ENCODE assay signal across 8 cellular contexts in genomic region chr14:49619273-49619672, GRCh38. TPM values are rescaled to one million over a fixed set of nuclear protein-coding genes. Genes with fewer than 3 reads are reported as not detected.
DNase-seq lines count a peak whose midpoint lies in the region; ATAC-seq and TF ChIP-seq lines count a peak whose summit lies in the region.
"Not testable (repeated sequence)": the region's sequence is repeated elsewhere in the genome, so short reads cannot be mapped to it uniquely, and the experiment has no call there.

No MANE protein-coding gene starts in this region.

- TF ChIP-seq CTCF in GM12864 (IDR thresholded peaks at IDR 0.05; ENCODE audit: low read depth, low read length, missing control alignments); glutamatergic neuron (IDR thresholded peaks at IDR 0.05; ENCODE audit: partially characterized antibody, unreplicated experiment); sigmoid colon (IDR thresholded peaks at IDR 0.05): not testable (repeated sequence)

- not testable (repeated sequence) for H3K27me3 Mint-ChIP-seq in activated CD8-positive, alpha-beta memory T cell treated with anti-CD3 and anti-CD28 coated beads, Interleukin-2, amount 10 ng/mL, durations not matched to agents 7 days and 5 days; central memory CD8-positive, alpha-beta T cell; glutamatergic neuron (ENCODE audit: unreplicated experiment)

- not testable (repeated sequence) for H3K4me1 ChIP-seq in NT2/D1 (ENCODE audit: insufficient read depth, insufficient read length); aorta (ENCODE audit: control insufficient read depth in 1 of 2, insufficient read depth in 2 of 2, low read length in 2 of 2)
- H3K4me1 ChIP-seq in mononuclear cell (ENCODE audit: insufficient read depth, low read length) (peaks cover 49% of the 10 kb centered on the region), sigmoid colon (peaks cover 0 to 44% (median 35%) of the 10 kb centered on the region in 4 donors)

- not testable (repeated sequence) for TF ChIP-seq POLR2A in sigmoid colon (IDR thresholded peaks at IDR 0.05)

- DNase-seq in GM12864 (ENCODE audit: low read depth); NT2/D1 (ENCODE audit: low read depth, low spot score); activated CD8-positive, alpha-beta memory T cell treated with anti-CD3 and anti-CD28 coated beads, Interleukin-2, amount 10 ng/mL, durations not matched to agents 7 days and 5 days; central memory CD8-positive, alpha-beta T cell (ENCODE audit: low spot score in 2 of 2); glutamatergic neuron; sigmoid colon; aorta: not testable (repeated sequence)

- H3K36me3 ChIP-seq in NT2/D1 (ENCODE audit: insufficient read depth, insufficient read length, low read length) (peaks cover 45% of the 10 kb centered on the region), sigmoid colon (peaks cover 0 to 14% (median 3%) of the 10 kb centered on the region in 4 donors)
- H3K36me3 ChIP-seq in aorta (ENCODE audit: control insufficient read depth in 1 of 2, insufficient read depth in 2 of 2, low read length in 1 of 2), result not testable (repeated sequence)

- not testable (repeated sequence) for TF ChIP-seq EP300 in sigmoid colon (IDR thresholded peaks at IDR 0.05)

- intact Hi-C loops in sigmoid colon (cut with DNase I); aorta (cut with DNase I): not testable (repeated sequence)

- H3K4me1 Mint-ChIP-seq in activated CD8-positive, alpha-beta memory T cell treated with anti-CD3 and anti-CD28 coated beads, Interleukin-2, amount 10 ng/mL, durations not matched to agents 7 days and 5 days, result peaks cover 40% of the 10 kb centered on the region
- peaks cover 48% of the 10 kb centered on the region for H3K4me1 Mint-ChIP-seq in central memory CD8-positive, alpha-beta T cell
- H3K4me1 Mint-ChIP-seq in glutamatergic neuron (ENCODE audit: low read depth, unreplicated experiment), result not testable (repeated sequence)

- peak overlapping the region; percentile 90 to 97 (median 92) for H3K27ac ChIP-seq in sigmoid colon
- not testable (repeated sequence) for H3K27ac ChIP-seq in aorta (ENCODE audit: low read depth in 1 of 2, low read length in 2 of 2)

- peaks cover 64% of the 10 kb centered on the region for H3K36me3 Mint-ChIP-seq in activated CD8-positive, alpha-beta memory T cell treated with anti-CD3 and anti-CD28 coated beads, Interleukin-2, amount 10 ng/mL, durations not matched to agents 7 days and 5 days
- peaks cover 50% of the 10 kb centered on the region for H3K36me3 Mint-ChIP-seq in central memory CD8-positive, alpha-beta T cell (ENCODE audit: insufficient read depth)
- not testable (repeated sequence) for H3K36me3 Mint-ChIP-seq in glutamatergic neuron (ENCODE audit: unreplicated experiment)

- H3K4me3 ChIP-seq in GM12864 (ENCODE audit: low read depth, low read length), result peak overlapping the region; percentile 100
- H3K4me3 ChIP-seq in NT2/D1 (ENCODE audit: insufficient read length, low read depth), result peak overlapping the region; percentile 79
- peak overlapping the region; percentile 98 for H3K4me3 ChIP-seq in mononuclear cell (ENCODE audit: low read length)
- peak overlapping the region; percentile 73 to 95 (median 82) for H3K4me3 ChIP-seq in sigmoid colon
- H3K4me3 ChIP-seq in aorta (ENCODE audit: low read length in 2 of 2), result peak overlapping the region; percentile 75 to 90

- 43 to 68% methylated on average over 19 of the region's 19 CpGs for WGBS in sigmoid colon, 2 donors
- 64 to 74% methylated on average over 19 of the region's 19 CpGs for WGBS in aorta, 2 donors

- peak overlapping the region; percentile 80 for H3K9ac ChIP-seq in NT2/D1 (ENCODE audit: insufficient read length, low read depth)

- H3K27me3 ChIP-seq in NT2/D1 (ENCODE audit: insufficient read depth, insufficient read length); mononuclear cell (ENCODE audit: insufficient read depth, low read length); sigmoid colon; aorta (ENCODE audit: control insufficient read depth in 1 of 2, insufficient read depth in 2 of 2, low read length in 1 of 2): not testable (repeated sequence)

- H3K9me3 ChIP-seq in NT2/D1 (ENCODE audit: insufficient read depth, low read length); mononuclear cell (ENCODE audit: low read depth, low read length); sigmoid colon; aorta (ENCODE audit: control insufficient read depth, low read length): not testable (repeated sequence)

- not testable (repeated sequence) for H3K9me3 Mint-ChIP-seq in activated CD8-positive, alpha-beta memory T cell treated with anti-CD3 and anti-CD28 coated beads, Interleukin-2, amount 10 ng/mL, durations not matched to agents 7 days and 5 days (ENCODE audit: low read depth); central memory CD8-positive, alpha-beta T cell; glutamatergic neuron (ENCODE audit: unreplicated experiment)

- ATAC-seq in activated CD8-positive, alpha-beta memory T cell treated with anti-CD3 and anti-CD28 coated beads, Interleukin-2, amount 10 ng/mL, durations not matched to agents 7 days and 5 days; central memory CD8-positive, alpha-beta T cell (replicated peaks; ENCODE audit: extremely low read depth, poor library complexity, severe bottlenecking); aorta (ENCODE audit: low FRiP score): not testable (repeated sequence)

- peak overlapping the region; percentile 92 for H3K27ac Mint-ChIP-seq in activated CD8-positive, alpha-beta memory T cell treated with anti-CD3 and anti-CD28 coated beads, Interleukin-2, amount 10 ng/mL, durations not matched to agents 7 days and 5 days
- peak overlapping the region; percentile 100 for H3K27ac Mint-ChIP-seq in central memory CD8-positive, alpha-beta T cell (ENCODE audit: low read depth)
- H3K27ac Mint-ChIP-seq in glutamatergic neuron (ENCODE audit: unreplicated experiment), result peak overlapping the region; percentile 98

- H3K4me3 Mint-ChIP-seq in activated CD8-positive, alpha-beta memory T cell treated with anti-CD3 and anti-CD28 coated beads, Interleukin-2, amount 10 ng/mL, durations not matched to agents 7 days and 5 days, result peak overlapping the region; percentile 84
- H3K4me3 Mint-ChIP-seq in central memory CD8-positive, alpha-beta T cell, result peak overlapping the region; percentile 97
- peak overlapping the region; percentile 97 for H3K4me3 Mint-ChIP-seq in glutamatergic neuron (ENCODE audit: unreplicated experiment)

- CTCF ChIA-PET in activated CD8-positive, alpha-beta memory T cell treated with anti-CD3 and anti-CD28 coated beads, Interleukin-2, amount 10 ng/mL, durations not matched to agents 7 days and 5 days (lab: Charles Lee), result interaction anchor here (2.0 to 2.3 kb wide), 2 partner anchors 20 to 24 kb away, joined by 11 to 17 read pairs; partner anchors contain the start of gene LRR1

RNA-seq across cellular contexts. Expression of gene RPL36AL, which starts 1.2 kb away (rescaled TPM):
- total RNA-seq in activated CD8-positive, alpha-beta memory T cell treated with anti-CD3 and anti-CD28 coated beads, Interleukin-2, amount 10 ng/mL, durations not matched to agents 7 days and 5 days, result 100 to 1,000 TPM; 245 to 248 TPM
- total RNA-seq in glutamatergic neuron (ENCODE audit: unreplicated experiment) (94.2 TPM), mononuclear cell (324 TPM), sigmoid colon (100 to 1,000 TPM; 183 to 446 (median 295) TPM), aorta (100 to 1,000 TPM; 147 to 153 TPM)
- polyA plus RNA-seq in sigmoid colon (100 to 1,000 TPM; 527 to 799 (median 731) TPM), aorta (100 to 1,000 TPM; 576 to 724 TPM)

RNA-seq across cellular contexts. Expression of gene MGAT2, which starts 1.3 kb away (rescaled TPM):
- total RNA-seq in activated CD8-positive, alpha-beta memory T cell treated with anti-CD3 and anti-CD28 coated beads, Interleukin-2, amount 10 ng/mL, durations not matched to agents 7 days and 5 days, result 10 to 100 TPM; 68.4 to 75.9 TPM
- 20.6 TPM for total RNA-seq in glutamatergic neuron (ENCODE audit: unreplicated experiment)
- total RNA-seq in mononuclear cell, result 37.0 TPM
- 10 to 100 TPM; 17.7 to 18.8 (median 17.9) TPM for total RNA-seq in sigmoid colon
- polyA plus RNA-seq in sigmoid colon, result 10 to 100 TPM; 15.6 to 26.9 (median 20.3) TPM
- 10 to 100 TPM; 27.8 to 28.9 TPM for total RNA-seq in aorta
- 10 to 100 TPM; 10.6 to 15.9 TPM for polyA plus RNA-seq in aorta

RNA-seq across cellular contexts. Expression of gene DNAAF2, which starts 15.8 kb away (rescaled TPM):
- total RNA-seq in activated CD8-positive, alpha-beta memory T cell treated with anti-CD3 and anti-CD28 coated beads, Interleukin-2, amount 10 ng/mL, durations not matched to agents 7 days and 5 days, result 10 to 100 TPM in 1 of 2 experiments, 1 to 10 TPM in 1; 8.7 to 11.5 TPM
- total RNA-seq in glutamatergic neuron (ENCODE audit: unreplicated experiment), result 19.1 TPM
- 8.3 TPM for total RNA-seq in mononuclear cell
- total RNA-seq in sigmoid colon, result 10 to 100 TPM in 2 of 4 donors, 1 to 10 TPM in 2; 3.3 to 12.7 (median 10.6) TPM
- 10 to 100 TPM in 1 of 3 donors, 1 to 10 TPM in 2; 6.3 to 10.9 (median 9.6) TPM for polyA plus RNA-seq in sigmoid colon
- total RNA-seq in aorta, result 1 to 10 TPM; 4.8 TPM
- 1 to 10 TPM; 3.9 to 4.5 TPM for polyA plus RNA-seq in aorta

RNA-seq across cellular contexts. Expression of gene LRR1, which starts 20.5 kb away (rescaled TPM):
- 10 to 100 TPM; 64.4 to 71.3 TPM for total RNA-seq in activated CD8-positive, alpha-beta memory T cell treated with anti-CD3 and anti-CD28 coated beads, Interleukin-2, amount 10 ng/mL, durations not matched to agents 7 days and 5 days
- 8.0 TPM for total RNA-seq in glutamatergic neuron (ENCODE audit: unreplicated experiment)
- 10.8 TPM for total RNA-seq in mononuclear cell
- total RNA-seq in sigmoid colon, result 1 to 10 TPM; 6.8 to 9.7 (median 8.2) TPM
- polyA plus RNA-seq in sigmoid colon, result 10 to 100 TPM; 19.2 to 21.3 (median 20.1) TPM
- 1 to 10 TPM; 5.2 to 5.3 TPM for total RNA-seq in aorta
- polyA plus RNA-seq in aorta, result 10 to 100 TPM in 1 of 2 donors, 1 to 10 TPM in 1; 5.9 to 14.3 TPM

RNA-seq across cellular contexts. Expression of gene RPS29, which starts 33.1 kb away (rescaled TPM):
- total RNA-seq in activated CD8-positive, alpha-beta memory T cell treated with anti-CD3 and anti-CD28 coated beads, Interleukin-2, amount 10 ng/mL, durations not matched to agents 7 days and 5 days, result 1,000 to 10,000 TPM; 1,378 to 1,419 TPM
- total RNA-seq in glutamatergic neuron (ENCODE audit: unreplicated experiment), result 635 TPM
- 7,710 TPM for total RNA-seq in mononuclear cell
- total RNA-seq in sigmoid colon, result over 10,000 TPM in 2 of 4 donors, 1,000 to 10,000 TPM in 2; 3,416 to 22,215 (median 11,134) TPM
- 1,000 to 10,000 TPM; 2,343 to 9,810 (median 5,800) TPM for polyA plus RNA-seq in sigmoid colon
- total RNA-seq in aorta, result 100 to 1,000 TPM; 827 to 860 TPM
- 1,000 to 10,000 TPM; 4,047 to 6,386 TPM for polyA plus RNA-seq in aorta
